Comparison of ENCODE assay signal across 2 cellular contexts in the genomic region with DNA sequence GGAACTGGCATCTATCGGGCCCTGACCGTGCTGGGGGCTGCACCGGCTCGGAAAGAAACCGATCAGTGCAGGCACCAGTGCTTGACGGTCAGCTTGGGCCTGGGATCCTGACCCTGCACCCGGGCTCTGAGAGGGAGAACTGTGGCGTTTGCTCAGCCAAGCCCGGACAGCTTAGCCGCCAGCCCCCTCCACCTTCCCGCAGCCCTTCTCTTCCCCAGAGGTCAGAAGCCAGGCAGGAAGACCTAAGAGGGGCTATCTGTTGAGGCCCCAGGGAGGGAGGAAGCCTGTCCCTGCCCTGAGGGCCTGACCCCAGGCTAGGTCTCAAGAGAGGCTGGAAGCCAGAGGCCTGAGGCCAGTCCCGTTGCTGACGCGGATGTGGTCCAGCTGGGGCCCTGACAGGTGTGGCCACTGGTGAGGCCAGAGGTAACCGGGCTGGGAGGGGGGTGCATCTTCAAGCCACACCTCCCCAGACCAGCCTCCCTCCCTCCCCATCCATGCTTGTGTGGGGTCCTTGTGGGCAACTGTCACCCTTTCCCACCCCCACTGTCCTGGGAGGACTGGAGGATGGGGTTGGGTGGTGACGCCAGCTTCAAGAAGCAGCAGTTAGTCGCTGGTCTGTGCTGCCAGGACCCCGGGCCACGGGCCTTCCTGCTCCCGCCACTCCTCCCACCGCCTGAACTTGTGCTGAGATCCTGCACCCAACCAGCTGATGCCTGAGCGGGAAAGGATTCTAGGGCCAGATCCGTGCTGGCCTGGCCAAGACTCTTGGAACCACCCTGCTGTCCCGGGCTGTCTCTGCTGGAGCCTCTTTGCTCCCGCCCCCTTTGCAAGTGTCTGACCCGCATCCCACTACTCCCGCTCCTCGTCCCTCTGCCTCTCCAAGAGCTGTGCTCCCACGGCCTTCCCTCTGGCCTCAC.
TF ChIP-seq lines count a peak whose summit lies in the region.

No MANE protein-coding gene starts in this region.

TF ChIP-seq in endothelial cell of umbilical vein, 7 proteins besides CTCF, POLR2A, EP300 and RAD21:
- TF ChIP-seq POLR2AphosphoS5 (IDR thresholded peaks at IDR 0.05; ENCODE audit: insufficient read depth, low read depth, low read length): no peak
- TF ChIP-seq, protein P1, sequence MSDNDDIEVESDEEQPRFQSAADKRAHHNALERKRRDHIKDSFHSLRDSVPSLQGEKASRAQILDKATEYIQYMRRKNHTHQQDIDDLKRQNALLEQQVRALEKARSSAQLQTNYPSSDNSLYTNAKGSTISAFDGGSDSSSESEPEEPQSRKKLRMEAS (IDR thresholded peaks at IDR 0.05; ENCODE audit: insufficient read depth, insufficient read length): no peak
- no peak for TF ChIP-seq JUN (IDR thresholded peaks at IDR 0.05; ENCODE audit: borderline replicate concordance, insufficient read depth, insufficient read length, low read depth)
TF ChIP-seq in endothelial cell of umbilical vein: peak in this region for 0.

TF ChIP-seq in neural cell, 6 proteins besides CTCF, POLR2A, EP300 and RAD21:
- no peak for TF ChIP-seq MXI1 (conservative IDR thresholded peaks at IDR 0.05; ENCODE audit: poor library complexity, severe bottlenecking)
- TF ChIP-seq POLR2AphosphoS5 (IDR thresholded peaks at IDR 0.05): no peak
- no peak for TF ChIP-seq EZH2 (IDR thresholded peaks at IDR 0.05; ENCODE audit: borderline replicate concordance, insufficient read depth, low read length, poor library complexity, severe bottlenecking)
- no peak for TF ChIP-seq SMC3 (conservative IDR thresholded peaks at IDR 0.05; ENCODE audit: poor library complexity)
- TF ChIP-seq, protein P2, sequence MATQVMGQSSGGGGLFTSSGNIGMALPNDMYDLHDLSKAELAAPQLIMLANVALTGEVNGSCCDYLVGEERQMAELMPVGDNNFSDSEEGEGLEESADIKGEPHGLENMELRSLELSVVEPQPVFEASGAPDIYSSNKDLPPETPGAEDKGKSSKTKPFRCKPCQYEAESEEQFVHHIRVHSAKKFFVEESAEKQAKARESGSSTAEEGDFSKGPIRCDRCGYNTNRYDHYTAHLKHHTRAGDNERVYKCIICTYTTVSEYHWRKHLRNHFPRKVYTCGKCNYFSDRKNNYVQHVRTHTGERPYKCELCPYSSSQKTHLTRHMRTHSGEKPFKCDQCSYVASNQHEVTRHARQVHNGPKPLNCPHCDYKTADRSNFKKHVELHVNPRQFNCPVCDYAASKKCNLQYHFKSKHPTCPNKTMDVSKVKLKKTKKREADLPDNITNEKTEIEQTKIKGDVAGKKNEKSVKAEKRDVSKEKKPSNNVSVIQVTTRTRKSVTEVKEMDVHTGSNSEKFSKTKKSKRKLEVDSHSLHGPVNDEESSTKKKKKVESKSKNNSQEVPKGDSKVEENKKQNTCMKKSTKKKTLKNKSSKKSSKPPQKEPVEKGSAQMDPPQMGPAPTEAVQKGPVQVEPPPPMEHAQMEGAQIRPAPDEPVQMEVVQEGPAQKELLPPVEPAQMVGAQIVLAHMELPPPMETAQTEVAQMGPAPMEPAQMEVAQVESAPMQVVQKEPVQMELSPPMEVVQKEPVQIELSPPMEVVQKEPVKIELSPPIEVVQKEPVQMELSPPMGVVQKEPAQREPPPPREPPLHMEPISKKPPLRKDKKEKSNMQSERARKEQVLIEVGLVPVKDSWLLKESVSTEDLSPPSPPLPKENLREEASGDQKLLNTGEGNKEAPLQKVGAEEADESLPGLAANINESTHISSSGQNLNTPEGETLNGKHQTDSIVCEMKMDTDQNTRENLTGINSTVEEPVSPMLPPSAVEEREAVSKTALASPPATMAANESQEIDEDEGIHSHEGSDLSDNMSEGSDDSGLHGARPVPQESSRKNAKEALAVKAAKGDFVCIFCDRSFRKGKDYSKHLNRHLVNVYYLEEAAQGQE (IDR thresholded peaks at IDR 0.05; ENCODE audit: borderline replicate concordance): no peak
- TF ChIP-seq TAF1 (IDR thresholded peaks at IDR 0.05; ENCODE audit: low read depth): no peak
